ENCODE assay signal across 8 cellular contexts in the genomic region with DNA sequence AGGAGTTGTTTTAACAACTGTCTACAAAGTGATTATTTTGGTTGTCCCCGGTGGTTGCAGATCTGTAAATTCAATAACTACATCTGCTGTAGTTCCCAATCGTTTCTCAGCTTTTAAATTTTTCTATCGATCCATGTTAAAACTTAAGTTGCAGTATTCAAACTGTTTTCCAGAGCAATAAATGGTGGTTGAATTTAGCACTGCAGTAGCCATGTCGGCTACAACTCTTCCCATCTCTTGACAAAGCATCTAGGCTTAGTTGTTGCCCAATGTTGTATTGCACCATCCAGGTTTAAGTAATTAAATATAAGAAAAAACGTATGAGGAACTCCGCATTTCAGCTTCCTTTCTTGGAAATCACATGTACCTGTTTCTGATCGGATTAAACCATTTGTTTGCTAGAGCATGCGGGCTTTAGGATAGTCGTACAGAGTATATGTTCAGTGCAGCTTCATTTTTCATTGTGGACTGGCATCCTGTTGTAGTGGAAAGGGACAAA. TPM values are rescaled to one million over a fixed set of nuclear protein-coding genes. Genes with fewer than 3 reads are reported as not detected.
DNase-seq lines count a peak whose midpoint lies in the region; ATAC-seq and TF ChIP-seq lines count a peak whose summit lies in the region.

No MANE protein-coding gene starts in this region.

- intact Hi-C loops in tibial artery (cut with DNase I; ENCODE audit: low total_unique reads): loop anchor here (10.0 kb wide), 1 partner anchor 97 kb away; no protein-coding TSS in a partner anchor

- ATAC-seq in activated naive CD8-positive, alpha-beta T cell treated with anti-CD3 and anti-CD28 coated beads, Interleukin-2, amount 10 ng/mL, durations not matched to agents 7 days and 5 days (ENCODE audit: low read depth): no peak
- ATAC-seq in GM21717 (IDR thresholded peaks at IDR 0.05; ENCODE audit: unreplicated experiment): no peak

- H3K27me3 ChIP-seq in BJ (ENCODE audit: control insufficient read depth, insufficient read depth, low read length): no peaks in the 10 kb centered on the region
- H3K27me3 ChIP-seq in kidney epithelial cell (ENCODE audit: control insufficient read depth, insufficient read depth, low read length): no peaks in the 10 kb centered on the region
- no peaks in the 10 kb centered on the region for H3K27me3 ChIP-seq in tibial artery

- peaks cover 0 to 33% (median 15%) of the 10 kb centered on the region in 4 donors for H3K4me1 ChIP-seq in tibial artery

- TF ChIP-seq RAD21 in Ishikawa (IDR thresholded peaks at IDR 0.05; ENCODE audit: low read depth): no peak

- TF ChIP-seq CTCF in BJ (IDR thresholded peaks at IDR 0.05; ENCODE audit: insufficient read depth, low read depth, low read length) (no peak), kidney epithelial cell (IDR thresholded peaks at IDR 0.05; ENCODE audit: insufficient read depth, low read length, poor library complexity, severe bottlenecking) (no peak), tibial artery (IDR thresholded peaks at IDR 0.05) (no peak)

- H3K36me3 Mint-ChIP-seq in activated naive CD8-positive, alpha-beta T cell treated with anti-CD3 and anti-CD28 coated beads, Interleukin-2, amount 10 ng/mL, durations not matched to agents 7 days and 5 days: peaks cover 19% of the 10 kb centered on the region

- H3K27ac ChIP-seq in tibial artery: peak overlapping the region; percentile 94 to 95

- H3K36me3 ChIP-seq in BJ (ENCODE audit: control insufficient read depth, insufficient read depth, low read length) (no peaks in the 10 kb centered on the region), kidney epithelial cell (ENCODE audit: control insufficient read depth, insufficient read depth, low read length) (no peaks in the 10 kb centered on the region), tibial artery (peaks cover 0 to 7% (median 0%) of the 10 kb centered on the region in 3 donors)

- peaks cover 36% of the 10 kb centered on the region for H3K4me1 Mint-ChIP-seq in activated naive CD8-positive, alpha-beta T cell treated with anti-CD3 and anti-CD28 coated beads, Interleukin-2, amount 10 ng/mL, durations not matched to agents 7 days and 5 days

- H3K27me3 Mint-ChIP-seq in activated naive CD8-positive, alpha-beta T cell treated with anti-CD3 and anti-CD28 coated beads, Interleukin-2, amount 10 ng/mL, durations not matched to agents 7 days and 5 days: no peaks in the 10 kb centered on the region

- no peaks in the 10 kb centered on the region for H3K9me3 ChIP-seq in tibial artery

- TF ChIP-seq EP300 in Ishikawa (IDR thresholded peaks at IDR 0.05; ENCODE audit: borderline replicate concordance): no peak

- H3K4me3 ChIP-seq in BJ (ENCODE audit: low read depth, low read length) (peak overlapping the region; percentile 73), kidney epithelial cell (ENCODE audit: low read depth, low read length) (peak overlapping the region; percentile 79), tibial artery (peak overlapping the region; percentile 85 to 86)

- H3K9me3 Mint-ChIP-seq in activated naive CD8-positive, alpha-beta T cell treated with anti-CD3 and anti-CD28 coated beads, Interleukin-2, amount 10 ng/mL, durations not matched to agents 7 days and 5 days: no peaks in the 10 kb centered on the region

- H3K4me3 Mint-ChIP-seq in activated naive CD8-positive, alpha-beta T cell treated with anti-CD3 and anti-CD28 coated beads, Interleukin-2, amount 10 ng/mL, durations not matched to agents 7 days and 5 days: peak overlapping the region; percentile 88

- DNase-seq in BJ (ENCODE audit: low read depth): no peak
- DNase-seq in activated naive CD8-positive, alpha-beta T cell treated with anti-CD3 and anti-CD28 coated beads, Interleukin-2, amount 10 ng/mL, durations not matched to agents 7 days and 5 days: no peak
- no peak for DNase-seq in kidney epithelial cell (ENCODE audit: low read depth)
- no peak for DNase-seq in tibial artery
- DNase-seq in ureter (ENCODE audit: low spot score): no peak
- DNase-seq in activated gamma-delta T cell treated with Interleukin-2 at 50 U/mL for 16 hours: no peak

- CTCF ChIA-PET in BJ (lab: Yijun Ruan, JAX): interaction anchor here (0.9 to 1.3 kb wide), 2 partner anchors 11 to 100 kb away, joined by 3 to 4 read pairs; no protein-coding TSS in a partner anchor

- peak overlapping the region; percentile 83 for H3K27ac Mint-ChIP-seq in activated naive CD8-positive, alpha-beta T cell treated with anti-CD3 and anti-CD28 coated beads, Interleukin-2, amount 10 ng/mL, durations not matched to agents 7 days and 5 days

- POLR2A ChIA-PET in BJ (lab: Charles Lee): interaction anchor here (0.6 kb wide), 1 partner anchor 516 kb away, joined by 3 read pairs; no protein-coding TSS in a partner anchor
- POLR2A ChIA-PET in activated naive CD8-positive, alpha-beta T cell treated with anti-CD3 and anti-CD28 coated beads, Interleukin-2, amount 10 ng/mL, durations not matched to agents 7 days and 5 days (lab: Charles Lee): interaction anchor here (0.6 to 3.1 kb wide), 7 partner anchors 19 to 1721 kb away, joined by 3 to 28 read pairs (median 6); a partner anchor contains a TSS

TF ChIP-seq in Ishikawa, 13 proteins besides CTCF, POLR2A, EP300 and RAD21:
- TF ChIP-seq, protein P1, sequence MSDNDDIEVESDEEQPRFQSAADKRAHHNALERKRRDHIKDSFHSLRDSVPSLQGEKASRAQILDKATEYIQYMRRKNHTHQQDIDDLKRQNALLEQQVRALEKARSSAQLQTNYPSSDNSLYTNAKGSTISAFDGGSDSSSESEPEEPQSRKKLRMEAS (IDR thresholded peaks at IDR 0.05): no peak
- 0 out of 2 replicates have a peak, but pooled peaks have one; percentile 13 for TF ChIP-seq CEBPB (IDR thresholded peaks at IDR 0.05)
- TF ChIP-seq YY1 (IDR thresholded peaks at IDR 0.05; ENCODE audit: low read depth): no peak
TF ChIP-seq in Ishikawa: peak in this region for 1.

RNA-seq across cellular contexts. Expression of a gene that starts 1.0 kb away (rescaled TPM):
- polyA plus RNA-seq in BJ (2011; rRNA removed): 23.6 and 57.5 TPM in 2 replicates
- polyA minus RNA-seq in BJ (2011; rRNA and poly(A)+ RNA removed): 23.8 and 24.4 TPM in 2 replicates
- 10 to 100 TPM; 42.3 to 43.1 TPM for total RNA-seq in activated naive CD8-positive, alpha-beta T cell treated with anti-CD3 and anti-CD28 coated beads, Interleukin-2, amount 10 ng/mL, durations not matched to agents 7 days and 5 days
- 58.7 and 59.9 TPM in 2 replicates for total RNA-seq in kidney epithelial cell
- total RNA-seq in ureter: 53.8 TPM

RNA-seq across cellular contexts. Expression of a gene that starts 27.7 kb away (rescaled TPM):
- polyA plus RNA-seq in BJ (2011; rRNA removed): 13.2 and 17.9 TPM in 2 replicates
- 8.2 and 11.2 TPM in 2 replicates for polyA minus RNA-seq in BJ (2011; rRNA and poly(A)+ RNA removed)
- 10 to 100 TPM; 44.1 to 52.7 TPM for total RNA-seq in activated naive CD8-positive, alpha-beta T cell treated with anti-CD3 and anti-CD28 coated beads, Interleukin-2, amount 10 ng/mL, durations not matched to agents 7 days and 5 days
- total RNA-seq in kidney epithelial cell (20.9 and 26.1 TPM in 2 replicates), ureter (35.7 TPM)
